In genomic region chr16:21159281-21159951, GRCh38 we compare ENCODE assay signal across 8 cellular contexts. TPM values are rescaled to one million over a fixed set of nuclear protein-coding genes. Genes with fewer than 3 reads are reported as not detected.
A peak's percentile ranks its signal among the peaks of the same experiment; 100 is the strongest.
DNase-seq lines count a peak whose midpoint lies in the region; ATAC-seq and TF ChIP-seq lines count a peak whose summit lies in the region.

No MANE protein-coding gene starts in this region.

- no peaks in the 10 kb centered on the region for H3K9me3 Mint-ChIP-seq in neural progenitor cell

- no peaks in the 10 kb centered on the region for H3K36me3 ChIP-seq in neural progenitor cell

- peak overlapping the region; percentile 28 for H3K9ac ChIP-seq in neural progenitor cell

- peak overlapping the region; percentile 93 for H2AFZ ChIP-seq in neural progenitor cell (replicated peaks)

- H3K4me3 Mint-ChIP-seq in neural progenitor cell = peak overlapping the region; percentile 91

- no peak overlapping the region for H3K27ac ChIP-seq in neural progenitor cell

- peak; percentile 49 for DNase-seq in AG20443 (ENCODE audit: low spot score)
- peak; percentile 5 for DNase-seq in activated T-cell treated with anti-CD3 and anti-CD28 coated beads for 48 hours (ENCODE audit: low read depth)
- DNase-seq in fibroblast of villous mesenchyme (ENCODE audit: low read depth) = no peak
- peak; percentile 71 for DNase-seq in neural progenitor cell (ENCODE audit: low spot score)
- DNase-seq in T1000 (lab: John Stamatoyannopoulos, UW) = no peak
- DNase-seq in NCI-H1694 treated with DMSO at 0.1 percent for 48 hours (lab: John Stamatoyannopoulos, UW) = no peak

- H3K9me3 ChIP-seq in neural progenitor cell (ENCODE audit: low read depth) = no peaks in the 10 kb centered on the region

- peak overlapping the region; percentile 96 for H3K4me2 ChIP-seq in neural progenitor cell

- no peaks in the 10 kb centered on the region for H3K4me1 ChIP-seq in neural progenitor cell

- H3K4me1 Mint-ChIP-seq in neural progenitor cell = peaks cover 6% of the 10 kb centered on the region

- peaks cover 7% of the 10 kb centered on the region for H3K27me3 Mint-ChIP-seq in neural progenitor cell (ENCODE audit: insufficient read depth, low read depth)

- peak overlapping the region; percentile 83 for H3K4me3 ChIP-seq in fibroblast of villous mesenchyme (ENCODE audit: low read depth, low read length)
- H3K4me3 ChIP-seq in neural progenitor cell = peak overlapping the region; percentile 96

- H4K20me1 ChIP-seq in neural progenitor cell (ENCODE audit: low read depth) = peaks cover 10% of the 10 kb centered on the region

- H3K36me3 Mint-ChIP-seq in neural progenitor cell = peaks cover 12% of the 10 kb centered on the region

- no peak overlapping the region for H3K27ac Mint-ChIP-seq in neural progenitor cell

- peaks cover 10% of the 10 kb centered on the region for H3K79me2 ChIP-seq in neural progenitor cell (ENCODE audit: low read depth)

- peaks cover 10% of the 10 kb centered on the region for H3K27me3 ChIP-seq in neural progenitor cell

- ATAC-seq in HG03196 (IDR thresholded peaks at IDR 0.05; ENCODE audit: unreplicated experiment) = peak; percentile 39
- ATAC-seq in GM21576 (IDR thresholded peaks at IDR 0.05; ENCODE audit: unreplicated experiment) = no peak

- peaks cover 6% of the 10 kb centered on the region for H3F3A ChIP-seq in neural progenitor cell (ENCODE audit: low read depth)

- TF ChIP-seq CTCF in fibroblast of villous mesenchyme (IDR thresholded peaks at IDR 0.05; ENCODE audit: insufficient read depth, low read depth, low read length) (no peak), neural progenitor cell (IDR thresholded peaks at IDR 0.05) (no peak)

RNA-seq across cellular contexts. Expression of gene LDAF1, which starts 0.9 kb away (rescaled TPM):
- total RNA-seq in fibroblast of villous mesenchyme (41.9 and 47.9 TPM in 2 replicates), neural progenitor cell (ENCODE audit: low replicate concordance) (28.9 and 34.8 TPM in 2 replicates)

RNA-seq across cellular contexts. Expression of gene DNAH3, which starts 8.8 kb away (rescaled TPM):
- total RNA-seq in fibroblast of villous mesenchyme = under 0.01 TPM in 2 replicates
- total RNA-seq in neural progenitor cell (ENCODE audit: low replicate concordance) = 0.92 and 1.1 TPM in 2 replicates

RNA-seq across cellular contexts. Expression of gene ZP2, which starts 52.0 kb away (rescaled TPM):
- not detected in 2 replicates for total RNA-seq in fibroblast of villous mesenchyme
- not detected in 2 replicates for total RNA-seq in neural progenitor cell (ENCODE audit: low replicate concordance)

Comparison
In these comparisons a context has a peak if more than half of its experiments do, and no peak if none do; other contexts are left out.
1. DNase-seq: peak in AG20443 (single experiment), activated T-cell treated with anti-CD3 and anti-CD28 coated beads for 48 hours (single experiment) and neural progenitor cell (single experiment); none in fibroblast of villous mesenchyme (single experiment), T1000 (single experiment) and NCI-H1694 treated with DMSO at 0.1 percent for 48 hours (single experiment).